Comparison of ENCODE assay signal across 26 cellular contexts in genomic region chr1:30912203-30912602, GRCh38. TPM values are rescaled to one million over a fixed set of nuclear protein-coding genes. Genes with fewer than 3 reads are reported as not detected.
DNase-seq lines count a peak whose midpoint lies in the region; ATAC-seq and TF ChIP-seq lines count a peak whose summit lies in the region.
"Had no signal": no experiment of that assay in that cellular context is flagged by ENCODE, and none has a peak within 500 bp of the region (broad histone marks: within the 10 kb centered on the region; RNA-seq: fewer than 3 reads in every experiment).

No MANE protein-coding gene starts in this region.

- H3K27me3 Mint-ChIP-seq in type B pancreatic cell = peaks cover 8% of the 10 kb centered on the region
- H3K27me3 Mint-ChIP-seq in progenitor cell of endocrine pancreas = peaks cover 16% of the 10 kb centered on the region

- intact Hi-C loops in left ventricle myocardium inferior (cut with micrococcal nuclease) = no loop called here

- H3K4me3 Mint-ChIP-seq in type B pancreatic cell (no peak overlapping the region), progenitor cell of endocrine pancreas (ENCODE audit: low read depth) (no peak overlapping the region)
- H3K4me3 Mint-ChIP-seq: activated CD4-positive, alpha-beta T cell treated with anti-CD3 and anti-CD28 coated beads for 36 hours; activated T-cell treated with anti-CD3 and anti-CD28 coated beads, Interleukin-2, amount 50 U/mL, for 24 hours; T-helper 1 cell treated with Interleukin-12 subunit alpha and Interleukin-12 subunit beta and Interleukin-4 antibody, amounts not matched to agents 30 μg/mL and 1 μg/mL, for 36 hours had no signal

- H3K27ac ChIP-seq in left ventricle myocardium inferior (replicated peaks) = no peak overlapping the region
- no peak overlapping the region for H3K27ac ChIP-seq in right atrium auricular region
- no peak overlapping the region for H3K27ac ChIP-seq in RWPE2 (ENCODE audit: poor library complexity, severe bottlenecking)
- H3K27ac ChIP-seq: C4-2B, psoas muscle had no signal

- H3K4me1 Mint-ChIP-seq in type B pancreatic cell (ENCODE audit: unreplicated experiment) (peaks cover 12% of the 10 kb centered on the region), progenitor cell of endocrine pancreas (ENCODE audit: low read depth) (peaks cover 8% of the 10 kb centered on the region)

- TF ChIP-seq CTCF in left ventricle myocardium inferior (IDR thresholded peaks at IDR 0.05; ENCODE audit: borderline replicate concordance) = no peak
- no peak for TF ChIP-seq CTCF in right atrium auricular region (IDR thresholded peaks at IDR 0.05)
- no peak for TF ChIP-seq CTCF in RWPE2 (IDR thresholded peaks at IDR 0.05; ENCODE audit: poor library complexity, severe bottlenecking)
- no peak for TF ChIP-seq CTCF in type B pancreatic cell (conservative IDR thresholded peaks at IDR 0.05)
- no peak for TF ChIP-seq CTCF in progenitor cell of endocrine pancreas (IDR thresholded peaks at IDR 0.05; ENCODE audit: unreplicated experiment)

- H3K27ac Mint-ChIP-seq in type B pancreatic cell (peak overlapping the region; percentile 12), progenitor cell of endocrine pancreas (no peak overlapping the region)
- H3K27ac Mint-ChIP-seq: activated CD4-positive, alpha-beta T cell treated with anti-CD3 and anti-CD28 coated beads for 36 hours; activated T-cell treated with anti-CD3 and anti-CD28 coated beads, Interleukin-2, amount 50 U/mL, for 24 hours; T-helper 1 cell treated with Interleukin-12 subunit alpha and Interleukin-12 subunit beta and Interleukin-4 antibody, amounts not matched to agents 30 μg/mL and 1 μg/mL, for 36 hours had no signal

- H3K27me3 ChIP-seq in left ventricle myocardium inferior (ENCODE audit: low read depth) (no peaks in the 10 kb centered on the region), right atrium auricular region (no peaks in the 10 kb centered on the region), RWPE2 (ENCODE audit: insufficient read depth, poor library complexity, severe bottlenecking) (no peaks in the 10 kb centered on the region)
- H3K27me3 ChIP-seq: MG63 had no signal

- H3K36me3 ChIP-seq in left ventricle myocardium inferior = no peaks in the 10 kb centered on the region
- no peaks in the 10 kb centered on the region for H3K36me3 ChIP-seq in right atrium auricular region
- H3K36me3 ChIP-seq in RWPE2 (ENCODE audit: low read depth) = no peaks in the 10 kb centered on the region
- H3K36me3 ChIP-seq: MG63 had no signal

- H3K36me3 Mint-ChIP-seq in type B pancreatic cell (no peaks in the 10 kb centered on the region), progenitor cell of endocrine pancreas (ENCODE audit: insufficient read depth) (no peaks in the 10 kb centered on the region)

- no peak for ATAC-seq in RWPE2 (ENCODE audit: low read depth)
- ATAC-seq: activated CD4-positive, alpha-beta T cell treated with anti-CD3 and anti-CD28 coated beads for 36 hours had no signal

- no peaks in the 10 kb centered on the region for H3K9me3 ChIP-seq in left ventricle myocardium inferior (replicated peaks)
- H3K9me3 ChIP-seq in right atrium auricular region = no peaks in the 10 kb centered on the region
- no peaks in the 10 kb centered on the region for H3K9me3 ChIP-seq in RWPE2 (ENCODE audit: severe bottlenecking)
- H3K9me3 ChIP-seq: MG63, psoas muscle, SK-N-SH had no signal

- H3K4me3 ChIP-seq in left ventricle myocardium inferior (no peak overlapping the region), right atrium auricular region (no peak overlapping the region), RWPE2 (ENCODE audit: severe bottlenecking) (no peak overlapping the region)
- H3K4me3 ChIP-seq: MG63, psoas muscle, skin epidermis had no signal

- H3K9me3 Mint-ChIP-seq in type B pancreatic cell (no peaks in the 10 kb centered on the region), progenitor cell of endocrine pancreas (ENCODE audit: low read depth) (no peaks in the 10 kb centered on the region)
- H3K9me3 Mint-ChIP-seq: activated T-cell treated with anti-CD3 and anti-CD28 coated beads, Interleukin-2, amount 50 U/mL, for 24 hours; T-helper 1 cell treated with Interleukin-12 subunit alpha and Interleukin-12 subunit beta and Interleukin-4 antibody, amounts not matched to agents 30 μg/mL and 1 μg/mL, for 36 hours had no signal

- DNase-seq in left ventricle myocardium inferior (peak; percentile 5), right atrium auricular region (ENCODE audit: low spot score) (no peak), RWPE2 (ENCODE audit: low spot score) (peak; percentile 34), islet precursor cell (peak; percentile 46), type B pancreatic cell (ENCODE audit: extremely low spot score, unreplicated experiment) (no peak), progenitor cell of endocrine pancreas (ENCODE audit: low spot score, unreplicated experiment) (no peak), NCI-H2029 (lab: John Stamatoyannopoulos, UW) (no peak), pons (ENCODE audit: low spot score) (no peak)
- DNase-seq: activated CD4-positive, alpha-beta T cell treated with anti-CD3 and anti-CD28 coated beads for 36 hours; activated gamma-delta T cell treated with Interleukin-2 at 50 U/mL for 16 hours; activated T-cell treated with anti-CD3 and anti-CD28 coated beads, Interleukin-2, amount 50 U/mL, for 24 hours; Calu3; DMS79 treated with DMSO at 0.1 percent for 48 hours; effector memory CD4-positive, alpha-beta T cell; MG63; NCI-H1105 treated with DMSO at 0.1 percent for 48 hours; NCI-H2029 treated with DMSO at 0.1 percent for 48 hours; NCI-H345; NCI-H748 treated with DMSO at 0.1 percent for 48 hours; RPMI8226; stimulated activated CD4-positive, alpha-beta T cell treated with anti-CD3 and anti-CD28 coated beads, Interleukin-1b, Interleukin-23, amount 100 ng/mL, for 48 hours had no signal

- peaks cover 20% of the 10 kb centered on the region for H3K4me1 ChIP-seq in left ventricle myocardium inferior
- peaks cover 0 to 27% of the 10 kb centered on the region in 2 donors for H3K4me1 ChIP-seq in right atrium auricular region
- no peaks in the 10 kb centered on the region for H3K4me1 ChIP-seq in RWPE2 (ENCODE audit: insufficient read depth, poor library complexity, severe bottlenecking)
- H3K4me1 ChIP-seq: psoas muscle had no signal

RNA-seq across cellular contexts. Expression of gene SDC3, which starts 3.6 kb away (rescaled TPM):
- 25.3 TPM for total RNA-seq in left ventricle myocardium inferior
- 10 to 100 TPM; 15.9 to 43.8 TPM for total RNA-seq in right atrium auricular region
- total RNA-seq in type B pancreatic cell (ENCODE audit: low replicate concordance) = 46.7 and 54.2 TPM in 2 replicates
- 33.7 and 38.3 TPM in 2 replicates for total RNA-seq in progenitor cell of endocrine pancreas

Comparison
In these comparisons a context has a peak if more than half of its experiments do, and no peak if none do; other contexts are left out.
1. DNase-seq: peak in left ventricle myocardium inferior (single experiment), RWPE2 (single experiment) and islet precursor cell (single experiment); none in right atrium auricular region (single experiment), type B pancreatic cell (single experiment), progenitor cell of endocrine pancreas (single experiment), NCI-H2029 (single experiment) and pons (single experiment).